ENCODE assay signal across 11 cellular contexts in the genomic region with DNA sequence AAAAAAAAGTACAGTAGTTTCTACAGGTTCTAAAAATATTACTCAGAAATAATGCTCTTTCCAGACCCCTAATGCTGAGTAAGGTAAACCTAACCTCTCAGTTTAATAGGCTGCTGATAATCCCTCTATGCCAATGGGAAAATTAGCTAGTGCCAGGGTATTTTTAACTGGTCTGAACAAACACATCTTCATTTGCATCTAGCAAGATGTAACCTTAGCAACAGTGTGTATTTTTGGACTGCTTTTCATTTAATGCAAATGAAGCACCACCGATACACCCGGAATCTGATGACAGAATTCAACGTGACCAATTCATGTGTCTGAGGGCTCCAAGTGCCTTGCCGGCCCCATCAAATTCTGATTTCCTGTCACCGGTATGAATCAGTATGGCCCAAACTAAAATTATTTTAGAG. TPM values are rescaled to one million over a fixed set of nuclear protein-coding genes. Genes with fewer than 3 reads are reported as not detected.
DNase-seq lines count a peak whose midpoint lies in the region; ATAC-seq and TF ChIP-seq lines count a peak whose summit lies in the region.
"Had no signal": no experiment of that assay in that cellular context is flagged by ENCODE, and none has a peak within 500 bp of the region (broad histone marks: within the 10 kb centered on the region; RNA-seq: fewer than 3 reads in every experiment).

No MANE protein-coding gene starts in this region.

- POLR2A ChIA-PET in activated B cell treated with CpG ODN at 0.5 μM for 24 hours (lab: Charles Lee) = interaction anchor here (0.6 kb wide), 1 partner anchor 12 kb away, joined by 4 read pairs; no protein-coding TSS in a partner anchor

- H3K36me3 Mint-ChIP-seq in activated B cell treated with CpG ODN at 0.5 μM for 24 hours (ENCODE audit: low read depth) = no peaks in the 10 kb centered on the region
- H3K36me3 Mint-ChIP-seq in endothelial cell (ENCODE audit: low read depth, unreplicated experiment) = no peaks in the 10 kb centered on the region
- H3K36me3 Mint-ChIP-seq: CD4-positive, alpha-beta memory T cell had no signal

- H3K9me3 ChIP-seq in sigmoid colon = no peaks in the 10 kb centered on the region
- H3K9me3 ChIP-seq: heart left ventricle, SJSA1 had no signal

- peak overlapping the region; percentile 72 for H3K4me3 Mint-ChIP-seq in activated B cell treated with CpG ODN at 0.5 μM for 24 hours
- H3K4me3 Mint-ChIP-seq in endothelial cell (ENCODE audit: unreplicated experiment) = no peak overlapping the region
- H3K4me3 Mint-ChIP-seq: CD4-positive, alpha-beta memory T cell had no signal

- 81 to 85% methylated on average over 5 of the region's 5 CpGs for WGBS in sigmoid colon, 2 donors

- intact Hi-C loops in activated B cell treated with CpG ODN at 0.5 μM for 24 hours (cut with micrococcal nuclease) = loop anchor here (1.0 to 5.0 kb wide), 6 partner anchors 16 to 1039 kb away; a partner anchor contains a TSS
- intact Hi-C loops in sigmoid colon (cut with DNase I) = no loop called here

- H3K4me1 Mint-ChIP-seq in activated B cell treated with CpG ODN at 0.5 μM for 24 hours (peaks cover 58% of the 10 kb centered on the region), endothelial cell (ENCODE audit: unreplicated experiment) (peaks cover 12% of the 10 kb centered on the region)
- H3K4me1 Mint-ChIP-seq: CD4-positive, alpha-beta memory T cell had no signal

- TF ChIP-seq EP300 in sigmoid colon (IDR thresholded peaks at IDR 0.05) = no peak

- H3K4me1 ChIP-seq in sigmoid colon = no peaks in the 10 kb centered on the region
- H3K4me1 ChIP-seq: SJSA1 had no signal

- H3K36me3 ChIP-seq in GM06990 (ENCODE audit: control insufficient read depth, insufficient read depth, low read length) = no peaks in the 10 kb centered on the region
- H3K36me3 ChIP-seq in sigmoid colon = no peaks in the 10 kb centered on the region
- H3K36me3 ChIP-seq: heart left ventricle, SJSA1 had no signal

- H3K27ac Mint-ChIP-seq in activated B cell treated with CpG ODN at 0.5 μM for 24 hours = peak overlapping the region; percentile 90
- no peak overlapping the region for H3K27ac Mint-ChIP-seq in endothelial cell (ENCODE audit: unreplicated experiment)
- H3K27ac Mint-ChIP-seq: CD4-positive, alpha-beta memory T cell had no signal

- H3K9me3 Mint-ChIP-seq in activated B cell treated with CpG ODN at 0.5 μM for 24 hours (peaks cover 4% of the 10 kb centered on the region), endothelial cell (ENCODE audit: unreplicated experiment) (no peaks in the 10 kb centered on the region)
- H3K9me3 Mint-ChIP-seq: CD4-positive, alpha-beta memory T cell had no signal

- no peak overlapping the region for H3K4me3 ChIP-seq in GM06990 (replicated peaks; ENCODE audit: low read depth, low read length)
- no peak overlapping the region for H3K4me3 ChIP-seq in sigmoid colon
- H3K4me3 ChIP-seq: heart left ventricle, SJSA1 had no signal

- DNase-seq in GM06990 (ENCODE audit: extremely low read depth, insufficient read length) = peak; percentile 20
- no peak for DNase-seq in activated B cell treated with CpG ODN at 0.5 μM for 24 hours
- no peak for DNase-seq in sigmoid colon
- DNase-seq in medulla oblongata (ENCODE audit: extremely low spot score) = no peak
- no peak for DNase-seq in endothelial cell (ENCODE audit: low spot score)
- DNase-seq: CD4-positive, alpha-beta memory T cell; heart left ventricle had no signal

- ATAC-seq in GM19463 (IDR thresholded peaks at IDR 0.05; ENCODE audit: unreplicated experiment) (peak; percentile 68), HG03066 (IDR thresholded peaks at IDR 0.05; ENCODE audit: low read depth, unreplicated experiment) (peak; percentile 75), activated B cell treated with CpG ODN at 0.5 μM for 24 hours (ENCODE audit: low read depth) (peak; percentile 80), HG02571 (IDR thresholded peaks at IDR 0.05; ENCODE audit: unreplicated experiment) (no peak)
- ATAC-seq: heart left ventricle had no signal

- TF ChIP-seq POLR2A in sigmoid colon (IDR thresholded peaks at IDR 0.05) = no peak

- H3K27me3 ChIP-seq in GM06990 (replicated peaks; ENCODE audit: control insufficient read depth, insufficient read depth, low read length) (no peaks in the 10 kb centered on the region; the same call in 1 of the 2 replicates), sigmoid colon (no peaks in the 10 kb centered on the region)
- H3K27me3 ChIP-seq: heart left ventricle, SJSA1 had no signal

- TF ChIP-seq CTCF in GM06990 (IDR thresholded peaks at IDR 0.05; ENCODE audit: insufficient read depth, low read length, poor library complexity, severe bottlenecking) (no peak), activated B cell treated with CpG ODN at 0.5 μM for 24 hours (IDR thresholded peaks at IDR 0.05) (no peak), sigmoid colon (IDR thresholded peaks at IDR 0.05) (no peak), endothelial cell (IDR thresholded peaks at IDR 0.05; ENCODE audit: unreplicated experiment) (no peak)

- H3K27ac ChIP-seq in sigmoid colon = no peak overlapping the region
- H3K27ac ChIP-seq: heart left ventricle, SJSA1 had no signal

- CTCF ChIA-PET in activated B cell treated with CpG ODN at 0.5 μM for 24 hours (lab: Charles Lee) = no interaction called here

- H3K27me3 Mint-ChIP-seq in activated B cell treated with CpG ODN at 0.5 μM for 24 hours (no peaks in the 10 kb centered on the region), endothelial cell (ENCODE audit: unreplicated experiment) (no peaks in the 10 kb centered on the region)

RNA-seq across cellular contexts. Expression of a gene that starts 47.4 kb away (rescaled TPM):
- total RNA-seq in activated B cell treated with CpG ODN at 0.5 μM for 24 hours (72.7 and 76.1 TPM in 2 replicates), sigmoid colon (10 to 100 TPM in 3 of 4 donors, 1 to 10 TPM in 1; 9.0 to 15.3 (median 12.5) TPM), endothelial cell (ENCODE audit: unreplicated experiment) (32.4 TPM)
- polyA plus RNA-seq in sigmoid colon = 1 to 10 TPM in 2 of 3 donors, under 1 TPM in 1; 0.92 to 5.0 (median 3.0) TPM
